In the genomic region with DNA sequence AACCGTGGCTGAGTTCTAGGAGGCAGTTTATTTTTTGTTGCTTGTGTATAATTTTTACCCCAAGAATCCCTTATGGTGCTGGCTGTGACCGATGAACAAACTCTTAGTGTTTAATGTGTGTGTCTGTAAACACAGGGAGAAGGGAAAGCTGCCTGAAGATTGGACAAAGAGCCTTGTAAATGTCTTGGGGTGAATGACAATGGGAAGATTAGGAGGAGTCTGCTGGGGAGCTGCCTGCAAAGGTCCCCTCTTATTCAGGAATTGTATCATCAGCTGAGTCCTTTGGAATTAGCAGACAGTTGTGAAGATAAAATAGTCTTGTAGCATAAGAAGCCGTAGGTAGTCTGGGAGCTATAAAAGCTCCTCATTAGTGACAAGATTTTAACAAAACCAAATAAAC, we compare ENCODE assay signal across 21 cellular contexts.
DNase-seq lines count a peak whose midpoint lies in the region; ATAC-seq and TF ChIP-seq lines count a peak whose summit lies in the region.
"Had no signal": no experiment of that assay in that cellular context is flagged by ENCODE, and none has a peak within 500 bp of the region (broad histone marks: within the 10 kb centered on the region; RNA-seq: fewer than 3 reads in every experiment).

No MANE protein-coding gene starts in this region.

- no peaks in the 10 kb centered on the region for H3K27me3 ChIP-seq in IMR-90 (ENCODE audit: control insufficient read depth, insufficient read depth, low read length)

- H3K4ac ChIP-seq in IMR-90 (ENCODE audit: low read depth, low read length), result peak overlapping the region; percentile 5; the same call in 1 of the 2 replicates

- H4K20me1 ChIP-seq in IMR-90 (ENCODE audit: insufficient read depth, low read length), result no peaks in the 10 kb centered on the region

- ATAC-seq in stimulated activated naive CD8-positive, alpha-beta T cell treated with anti-CD3 and anti-CD28 coated beads, Interleukin-15, amount 100 ng/mL, for 72 hours, result no peak
- ATAC-seq in IMR-90 (ENCODE audit: low read depth) (no peak), GM21737 (IDR thresholded peaks at IDR 0.05; ENCODE audit: unreplicated experiment) (no peak), GM18505 (IDR thresholded peaks at IDR 0.05; ENCODE audit: unreplicated experiment) (no peak)
- no peak for ATAC-seq in effector memory CD8-positive, alpha-beta T cell (replicated peaks)
- no peak for ATAC-seq in stimulated activated naive B cell treated with anti-CD40 and anti-IgM and Interleukin-4, amounts not matched to agents 10 μg/mL and 1 μg/mL and 100 μg/mL, for 72 hours (replicated peaks)

- POLR2A ChIA-PET in IMR-90 (lab: Charles Lee; ENCODE audit: unreplicated experiment), result no interaction called here

- H3K4me1 ChIP-seq in IMR-90 (ENCODE audit: control insufficient read depth, insufficient read depth, low read length), result peaks cover 13% of the 10 kb centered on the region
- H3K4me1 ChIP-seq: HAP-1 had no signal

- 0 out of 2 replicates have a peak overlapping the region, but pooled peaks have one; percentile 31 for H3K23ac ChIP-seq in IMR-90 (ENCODE audit: low read depth, low read length)

- peak overlapping the region; percentile 10; the same call in 1 of the 2 replicates for H3K14ac ChIP-seq in IMR-90 (replicated peaks; ENCODE audit: low read depth, low read length)

- peaks cover 17% of the 10 kb centered on the region for H3K36me3 Mint-ChIP-seq in stimulated activated naive CD8-positive, alpha-beta T cell treated with anti-CD3 and anti-CD28 coated beads, Interleukin-15, Interleukin-2, amounts not matched to agents 100 ng/mL and 50 ng/mL, for 24 hours (ENCODE audit: low read depth)
- H3K36me3 Mint-ChIP-seq in effector memory CD8-positive, alpha-beta T cell (ENCODE audit: insufficient read depth), result peaks cover 14% of the 10 kb centered on the region
- H3K36me3 Mint-ChIP-seq in stimulated activated naive B cell treated with anti-CD40 and anti-IgM and Interleukin-4, amounts not matched to agents 10 μg/mL and 1 μg/mL and 100 μg/mL, for 72 hours, result peaks cover 48 to 71% of the 10 kb centered on the region in 2 donors

- WGBS in IMR-90 (ENCODE audit: extremely low coverage in 2 of 2, insufficient read length in 1 of 2), 2 experiments, result no CpG with 5 or more reads among the region's 3 CpGs

- no peak for TF ChIP-seq CTCF in IMR-90 (conservative IDR thresholded peaks at IDR 0.05; ENCODE audit: low read depth, low read length)

- H2BK20ac ChIP-seq in IMR-90 (ENCODE audit: low read depth, low read length), result peak overlapping the region; percentile 38

- H3K4me3 Mint-ChIP-seq in stimulated activated naive CD8-positive, alpha-beta T cell treated with anti-CD3 and anti-CD28 coated beads, Interleukin-15, Interleukin-2, amounts not matched to agents 100 ng/mL and 50 ng/mL, for 24 hours, result no peak overlapping the region
- no peak overlapping the region for H3K4me3 Mint-ChIP-seq in stimulated activated naive CD8-positive, alpha-beta T cell treated with anti-CD3 and anti-CD28 coated beads, Interleukin-15, amount 100 ng/mL, for 72 hours
- no peak overlapping the region for H3K4me3 Mint-ChIP-seq in effector memory CD8-positive, alpha-beta T cell
- no peak overlapping the region for H3K4me3 Mint-ChIP-seq in stimulated activated naive B cell treated with anti-CD40 and anti-IgM and Interleukin-4, amounts not matched to agents 10 μg/mL and 1 μg/mL and 100 μg/mL, for 72 hours

- H3K9me3 Mint-ChIP-seq in stimulated activated naive CD8-positive, alpha-beta T cell treated with anti-CD3 and anti-CD28 coated beads, Interleukin-15, Interleukin-2, amounts not matched to agents 100 ng/mL and 50 ng/mL, for 24 hours, result peaks cover 3% of the 10 kb centered on the region
- H3K9me3 Mint-ChIP-seq in stimulated activated naive CD8-positive, alpha-beta T cell treated with anti-CD3 and anti-CD28 coated beads, Interleukin-15, amount 100 ng/mL, for 72 hours, result no peaks in the 10 kb centered on the region
- H3K9me3 Mint-ChIP-seq in effector memory CD8-positive, alpha-beta T cell, result no peaks in the 10 kb centered on the region
- H3K9me3 Mint-ChIP-seq in stimulated activated naive B cell treated with anti-CD40 and anti-IgM and Interleukin-4, amounts not matched to agents 10 μg/mL and 1 μg/mL and 100 μg/mL, for 72 hours, result peaks cover 5 to 7% of the 10 kb centered on the region in 2 donors

- H3K4me1 Mint-ChIP-seq in stimulated activated naive CD8-positive, alpha-beta T cell treated with anti-CD3 and anti-CD28 coated beads, Interleukin-15, Interleukin-2, amounts not matched to agents 100 ng/mL and 50 ng/mL, for 24 hours (ENCODE audit: low read depth), result peaks cover 86% of the 10 kb centered on the region
- H3K4me1 Mint-ChIP-seq in stimulated activated naive CD8-positive, alpha-beta T cell treated with anti-CD3 and anti-CD28 coated beads, Interleukin-15, amount 100 ng/mL, for 72 hours, result peaks cover 86% of the 10 kb centered on the region
- H3K4me1 Mint-ChIP-seq in effector memory CD8-positive, alpha-beta T cell (ENCODE audit: low read depth in 2 of 2), result peaks cover 59 to 66% of the 10 kb centered on the region in 2 donors
- peaks cover 40 to 70% of the 10 kb centered on the region in 2 donors for H3K4me1 Mint-ChIP-seq in stimulated activated naive B cell treated with anti-CD40 and anti-IgM and Interleukin-4, amounts not matched to agents 10 μg/mL and 1 μg/mL and 100 μg/mL, for 72 hours

- dilution Hi-C loops in IMR-90 (cut with HindIII; ENCODE audit: low sequenced_read_pairs, unreplicated experiment), result no loop called here

- intact Hi-C loops in IMR-90 (cut with micrococcal nuclease), result no loop called here

- no peak overlapping the region for H4K8ac ChIP-seq in IMR-90 (ENCODE audit: low read depth in 2 of 2, low read length in 2 of 2)

- H3K18ac ChIP-seq in IMR-90 (ENCODE audit: low read depth, low read length), result no peak overlapping the region

- in situ Hi-C loops in IMR-90 (cut with MboI; ENCODE audit: low sequenced_read_pairs), result no loop called here

- H3K9ac ChIP-seq in IMR-90 (ENCODE audit: low read depth, low read length), result no peak overlapping the region

- no peak overlapping the region for H2BK5ac ChIP-seq in IMR-90 (ENCODE audit: low read depth, low read length, poor library complexity, severe bottlenecking)

- H2BK15ac ChIP-seq in IMR-90 (ENCODE audit: low read depth, low read length), result peak overlapping the region; percentile 25; the same call in 1 of the 3 replicates

- H3K9me1 ChIP-seq in IMR-90 (ENCODE audit: insufficient read depth, low read length), result peaks cover 19% of the 10 kb centered on the region

- TF ChIP-seq RAD21 in IMR-90 (IDR thresholded peaks at IDR 0.05; ENCODE audit: low read length), result no peak

- CTCF ChIA-PET in IMR-90 (lab: Yijun Ruan, JAX), result no interaction called here

- peak overlapping the region; percentile 24; the same call in 1 of the 2 replicates for H2BK120ac ChIP-seq in IMR-90 (ENCODE audit: low read depth, low read length)

- H3K4me2 ChIP-seq in IMR-90 (ENCODE audit: low read depth, low read length), result no peak overlapping the region

- H2AFZ ChIP-seq in IMR-90 (replicated peaks; ENCODE audit: low read length, poor library complexity), result no peak overlapping the region

- H3K9me3 ChIP-seq in IMR-90 (ENCODE audit: control insufficient read depth, insufficient read depth, low read length), result no peaks in the 10 kb centered on the region
- H3K9me3 ChIP-seq: HAP-1 had no signal

- TF ChIP-seq POLR2A in IMR-90 (IDR thresholded peaks at IDR 0.05; ENCODE audit: low read depth, low read length) (no peak), GM18505 (IDR thresholded peaks at IDR 0.05; ENCODE audit: borderline replicate concordance, extremely low read depth, insufficient read depth, insufficient read length) (no peak)

- no peak overlapping the region; the same call in 1 of the 2 replicates for H4K91ac ChIP-seq in IMR-90 (ENCODE audit: insufficient read depth, low read depth, low read length)

- no peaks in the 10 kb centered on the region for H3K27me3 Mint-ChIP-seq in stimulated activated naive CD8-positive, alpha-beta T cell treated with anti-CD3 and anti-CD28 coated beads, Interleukin-15, Interleukin-2, amounts not matched to agents 100 ng/mL and 50 ng/mL, for 24 hours
- H3K27me3 Mint-ChIP-seq in stimulated activated naive CD8-positive, alpha-beta T cell treated with anti-CD3 and anti-CD28 coated beads, Interleukin-15, amount 100 ng/mL, for 72 hours, result no peaks in the 10 kb centered on the region
- no peaks in the 10 kb centered on the region for H3K27me3 Mint-ChIP-seq in effector memory CD8-positive, alpha-beta T cell
- no peaks in the 10 kb centered on the region for H3K27me3 Mint-ChIP-seq in stimulated activated naive B cell treated with anti-CD40 and anti-IgM and Interleukin-4, amounts not matched to agents 10 μg/mL and 1 μg/mL and 100 μg/mL, for 72 hours

- no peak overlapping the region for H2AK9ac ChIP-seq in IMR-90 (replicated peaks; ENCODE audit: low read depth, low read length, poor library complexity)

- no peak overlapping the region for H3K56ac ChIP-seq in IMR-90 (ENCODE audit: extremely low read depth, insufficient read depth, low read length)

- no peak for DNase-seq in stimulated activated naive CD8-positive, alpha-beta T cell treated with anti-CD3 and anti-CD28 coated beads, Interleukin-15, amount 100 ng/mL, for 72 hours
- DNase-seq in IMR-90, result no peak
- DNase-seq in effector memory CD8-positive, alpha-beta T cell, result no peak
- DNase-seq in stimulated activated naive B cell treated with anti-CD40 and anti-IgM and Interleukin-4, amounts not matched to agents 10 μg/mL and 1 μg/mL and 100 μg/mL, for 72 hours, result no peak
- DNase-seq in hippocampal formation (lab: John Stamatoyannopoulos, UW), result no peak
- DNase-seq: ACHN, AML-193, COR-L47, DMS 273 treated with DMSO at 0.1 percent for 48 hours, GDM1, NCI-H1092 treated with DMSO at 0.1 percent for 48 hours, NCI-H2081, NCI-H510A, NCI-H774, OCI-M1, Right ventricle myocardium superior had no signal

- no peaks in the 10 kb centered on the region for H3K36me3 ChIP-seq in IMR-90 (ENCODE audit: control insufficient read depth, insufficient read depth, low read length)
- H3K36me3 ChIP-seq: HAP-1 had no signal

- H3K79me1 ChIP-seq in IMR-90 (ENCODE audit: low read depth in 1 of 2, low read length in 2 of 2), result peaks cover 3 to 21% of the 10 kb centered on the region in 2 experiments; a peak in 2 of 4 replicates

- peak overlapping the region; percentile 30; the same call in 1 of the 2 replicates for H2AK5ac ChIP-seq in IMR-90 (ENCODE audit: low read depth, low read length)

- H3K4me3 ChIP-seq in IMR-90 (ENCODE audit: insufficient read depth, low read depth, low read length), result no peak overlapping the region
- H3K4me3 ChIP-seq: HAP-1 had no signal

- H3K27ac Mint-ChIP-seq in stimulated activated naive CD8-positive, alpha-beta T cell treated with anti-CD3 and anti-CD28 coated beads, Interleukin-15, Interleukin-2, amounts not matched to agents 100 ng/mL and 50 ng/mL, for 24 hours, result peak overlapping the region; percentile 0
- H3K27ac Mint-ChIP-seq in stimulated activated naive CD8-positive, alpha-beta T cell treated with anti-CD3 and anti-CD28 coated beads, Interleukin-15, amount 100 ng/mL, for 72 hours, result no peak overlapping the region
- H3K27ac Mint-ChIP-seq in effector memory CD8-positive, alpha-beta T cell, result peak overlapping the region; percentile 5 to 15
- peak overlapping the region; percentile 53 for H3K27ac Mint-ChIP-seq in stimulated activated naive B cell treated with anti-CD40 and anti-IgM and Interleukin-4, amounts not matched to agents 10 μg/mL and 1 μg/mL and 100 μg/mL, for 72 hours

- no peak overlapping the region for H3K27ac ChIP-seq in IMR-90 (ENCODE audit: insufficient read depth, low read length)
- H3K27ac ChIP-seq: C4-2B had no signal

- no peak overlapping the region for H4K5ac ChIP-seq in IMR-90 (ENCODE audit: low read depth, low read length)

- no TSS peak for BruUV-seq in IMR-90 (replicated peaks; lab: Mats Ljungman, UMichigan)

Comparison
In these comparisons a context has a peak if more than half of its experiments do, and no peak if none do; other contexts are left out.
1. H3K27ac Mint-ChIP-seq: peak in stimulated activated naive CD8-positive, alpha-beta T cell treated with anti-CD3 and anti-CD28 coated beads, Interleukin-15, Interleukin-2, amounts not matched to agents 100 ng/mL and 50 ng/mL, for 24 hours (single experiment), effector memory CD8-positive, alpha-beta T cell (2 of 2) and stimulated activated naive B cell treated with anti-CD40 and anti-IgM and Interleukin-4, amounts not matched to agents 10 μg/mL and 1 μg/mL and 100 μg/mL, for 72 hours (single experiment); none in stimulated activated naive CD8-positive, alpha-beta T cell treated with anti-CD3 and anti-CD28 coated beads, Interleukin-15, amount 100 ng/mL, for 72 hours (0 of 2).